Comparison of ENCODE assay signal across 1 cellular context in genomic region chr6:63739094-63739687, GRCh38.
A peak's percentile ranks its signal among the peaks of the same experiment; 100 is the strongest.
TF ChIP-seq lines count a peak whose summit lies in the region.

No MANE protein-coding gene starts in this region.

TF ChIP-seq in HepG2, 621 proteins besides CTCF, POLR2A, EP300 and RAD21 (continued from another document):
- TF ChIP-seq PRDM10 (CRISPR knock-in tag; IDR thresholded peaks at IDR 0.05; ENCODE audit: low read depth), result peak; percentile 36; the same call in 1 of the 2 replicates
- no peak for TF ChIP-seq PAF1 (CRISPR knock-in tag; IDR thresholded peaks at IDR 0.05)
- TF ChIP-seq ZNF264 (CRISPR knock-in tag; IDR thresholded peaks at IDR 0.05), result peak; percentile 26; the same call in 1 of the 2 replicates
- TF ChIP-seq ZMYM4 (CRISPR knock-in tag; IDR thresholded peaks at IDR 0.05), result peak; percentile 72
- TF ChIP-seq SIX1 (CRISPR knock-in tag; IDR thresholded peaks at IDR 0.05; ENCODE audit: borderline replicate concordance), result no peak
- no peak for TF ChIP-seq PRMT3 (CRISPR knock-in tag; IDR thresholded peaks at IDR 0.05; ENCODE audit: borderline replicate concordance, low read depth)
- TF ChIP-seq FOXA3 (CRISPR knock-in tag; IDR thresholded peaks at IDR 0.05), result peak; percentile 23; the same call in 1 of the 2 replicates
- peak; percentile 44; the same call in 1 of the 2 replicates for TF ChIP-seq RXRB (CRISPR knock-in tag; IDR thresholded peaks at IDR 0.05; ENCODE audit: borderline replicate concordance)
- TF ChIP-seq STAG1 (CRISPR knock-in tag; IDR thresholded peaks at IDR 0.05), result no peak; the same call in 1 of the 2 replicates
- no peak for TF ChIP-seq ZMYM3 (CRISPR knock-in tag; IDR thresholded peaks at IDR 0.05)
- TF ChIP-seq HNF4G (IDR thresholded peaks at IDR 0.05; ENCODE audit: borderline replicate concordance, low read depth, low read length), result peak; percentile 62
- peak; percentile 77; the same call in 1 of the 2 replicates for TF ChIP-seq HNF4G (CRISPR knock-in tag; IDR thresholded peaks at IDR 0.05; ENCODE audit: borderline replicate concordance, low read depth)
- TF ChIP-seq PHF21A (CRISPR knock-in tag; IDR thresholded peaks at IDR 0.05), result 0 out of 2 replicates have a peak, but pooled peaks have one; percentile 18
- TF ChIP-seq HDAC2 (CRISPR knock-in tag; IDR thresholded peaks at IDR 0.05), result peak; percentile 39; the same call in 1 of the 2 replicates
- TF ChIP-seq PTBP1 (IDR thresholded peaks at IDR 0.05; ENCODE audit: low read depth, low read length, poor library complexity, severe bottlenecking), result no peak
- TF ChIP-seq ZNF414 (CRISPR knock-in tag; IDR thresholded peaks at IDR 0.05), result no peak
- TF ChIP-seq KAT8 (CRISPR knock-in tag; IDR thresholded peaks at IDR 0.05), result peak; percentile 41; the same call in 1 of the 2 replicates
- no peak for TF ChIP-seq DMAP1 (CRISPR knock-in tag; IDR thresholded peaks at IDR 0.05)
- TF ChIP-seq HOXA5 (CRISPR knock-in tag; IDR thresholded peaks at IDR 0.05), result 0 out of 2 replicates have a peak, but pooled peaks have one; percentile 31
- peak; percentile 64 for TF ChIP-seq RARA (CRISPR knock-in tag; IDR thresholded peaks at IDR 0.05)
- TF ChIP-seq SAP130 (CRISPR knock-in tag; IDR thresholded peaks at IDR 0.05; ENCODE audit: low read depth), result peak; percentile 64
- TF ChIP-seq ZNF816 (CRISPR knock-in tag; IDR thresholded peaks at IDR 0.05; ENCODE audit: borderline replicate concordance), result peak; percentile 40; the same call in 1 of the 2 replicates
- TF ChIP-seq NKX3-1 (CRISPR knock-in tag; IDR thresholded peaks at IDR 0.05), result no peak
- no peak for TF ChIP-seq ZNF770 (CRISPR knock-in tag; IDR thresholded peaks at IDR 0.05)
